ENCODE assay signal across 1 cellular context in the genomic region with DNA sequence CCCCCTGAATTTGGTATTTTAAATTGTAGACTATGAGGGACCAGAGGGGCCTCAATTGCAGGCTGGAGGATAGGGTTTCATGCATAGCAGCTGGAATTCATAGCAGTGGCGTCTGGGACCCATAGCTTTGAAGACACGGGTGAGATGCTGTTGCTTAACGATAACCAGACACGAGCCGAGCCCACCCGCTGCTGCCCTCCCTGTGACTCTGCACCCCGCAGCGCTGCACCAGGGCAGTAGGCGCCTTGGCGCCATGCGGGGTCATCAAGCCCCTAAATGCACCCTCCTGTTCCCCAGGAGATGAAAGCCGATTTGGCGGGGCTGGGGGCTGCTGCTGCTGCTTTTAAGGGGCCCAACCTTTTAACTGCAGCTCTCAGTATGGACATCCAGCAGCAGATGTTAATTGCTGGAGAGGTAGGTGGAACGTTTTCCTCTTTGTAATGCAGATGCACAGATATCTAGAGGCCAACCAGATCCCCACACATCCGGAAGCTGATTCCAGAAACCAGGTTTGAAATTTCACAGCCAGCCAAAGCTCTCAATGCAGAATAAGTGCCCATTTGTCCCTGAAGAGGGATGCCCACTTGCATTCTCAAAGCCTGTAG.
TF ChIP-seq lines count a peak whose summit lies in the region.

No MANE protein-coding gene starts in this region.

TF ChIP-seq in GM23338, 12 proteins besides CTCF, POLR2A, EP300 and RAD21 (continued from another document):
- TF ChIP-seq, protein P1, sequence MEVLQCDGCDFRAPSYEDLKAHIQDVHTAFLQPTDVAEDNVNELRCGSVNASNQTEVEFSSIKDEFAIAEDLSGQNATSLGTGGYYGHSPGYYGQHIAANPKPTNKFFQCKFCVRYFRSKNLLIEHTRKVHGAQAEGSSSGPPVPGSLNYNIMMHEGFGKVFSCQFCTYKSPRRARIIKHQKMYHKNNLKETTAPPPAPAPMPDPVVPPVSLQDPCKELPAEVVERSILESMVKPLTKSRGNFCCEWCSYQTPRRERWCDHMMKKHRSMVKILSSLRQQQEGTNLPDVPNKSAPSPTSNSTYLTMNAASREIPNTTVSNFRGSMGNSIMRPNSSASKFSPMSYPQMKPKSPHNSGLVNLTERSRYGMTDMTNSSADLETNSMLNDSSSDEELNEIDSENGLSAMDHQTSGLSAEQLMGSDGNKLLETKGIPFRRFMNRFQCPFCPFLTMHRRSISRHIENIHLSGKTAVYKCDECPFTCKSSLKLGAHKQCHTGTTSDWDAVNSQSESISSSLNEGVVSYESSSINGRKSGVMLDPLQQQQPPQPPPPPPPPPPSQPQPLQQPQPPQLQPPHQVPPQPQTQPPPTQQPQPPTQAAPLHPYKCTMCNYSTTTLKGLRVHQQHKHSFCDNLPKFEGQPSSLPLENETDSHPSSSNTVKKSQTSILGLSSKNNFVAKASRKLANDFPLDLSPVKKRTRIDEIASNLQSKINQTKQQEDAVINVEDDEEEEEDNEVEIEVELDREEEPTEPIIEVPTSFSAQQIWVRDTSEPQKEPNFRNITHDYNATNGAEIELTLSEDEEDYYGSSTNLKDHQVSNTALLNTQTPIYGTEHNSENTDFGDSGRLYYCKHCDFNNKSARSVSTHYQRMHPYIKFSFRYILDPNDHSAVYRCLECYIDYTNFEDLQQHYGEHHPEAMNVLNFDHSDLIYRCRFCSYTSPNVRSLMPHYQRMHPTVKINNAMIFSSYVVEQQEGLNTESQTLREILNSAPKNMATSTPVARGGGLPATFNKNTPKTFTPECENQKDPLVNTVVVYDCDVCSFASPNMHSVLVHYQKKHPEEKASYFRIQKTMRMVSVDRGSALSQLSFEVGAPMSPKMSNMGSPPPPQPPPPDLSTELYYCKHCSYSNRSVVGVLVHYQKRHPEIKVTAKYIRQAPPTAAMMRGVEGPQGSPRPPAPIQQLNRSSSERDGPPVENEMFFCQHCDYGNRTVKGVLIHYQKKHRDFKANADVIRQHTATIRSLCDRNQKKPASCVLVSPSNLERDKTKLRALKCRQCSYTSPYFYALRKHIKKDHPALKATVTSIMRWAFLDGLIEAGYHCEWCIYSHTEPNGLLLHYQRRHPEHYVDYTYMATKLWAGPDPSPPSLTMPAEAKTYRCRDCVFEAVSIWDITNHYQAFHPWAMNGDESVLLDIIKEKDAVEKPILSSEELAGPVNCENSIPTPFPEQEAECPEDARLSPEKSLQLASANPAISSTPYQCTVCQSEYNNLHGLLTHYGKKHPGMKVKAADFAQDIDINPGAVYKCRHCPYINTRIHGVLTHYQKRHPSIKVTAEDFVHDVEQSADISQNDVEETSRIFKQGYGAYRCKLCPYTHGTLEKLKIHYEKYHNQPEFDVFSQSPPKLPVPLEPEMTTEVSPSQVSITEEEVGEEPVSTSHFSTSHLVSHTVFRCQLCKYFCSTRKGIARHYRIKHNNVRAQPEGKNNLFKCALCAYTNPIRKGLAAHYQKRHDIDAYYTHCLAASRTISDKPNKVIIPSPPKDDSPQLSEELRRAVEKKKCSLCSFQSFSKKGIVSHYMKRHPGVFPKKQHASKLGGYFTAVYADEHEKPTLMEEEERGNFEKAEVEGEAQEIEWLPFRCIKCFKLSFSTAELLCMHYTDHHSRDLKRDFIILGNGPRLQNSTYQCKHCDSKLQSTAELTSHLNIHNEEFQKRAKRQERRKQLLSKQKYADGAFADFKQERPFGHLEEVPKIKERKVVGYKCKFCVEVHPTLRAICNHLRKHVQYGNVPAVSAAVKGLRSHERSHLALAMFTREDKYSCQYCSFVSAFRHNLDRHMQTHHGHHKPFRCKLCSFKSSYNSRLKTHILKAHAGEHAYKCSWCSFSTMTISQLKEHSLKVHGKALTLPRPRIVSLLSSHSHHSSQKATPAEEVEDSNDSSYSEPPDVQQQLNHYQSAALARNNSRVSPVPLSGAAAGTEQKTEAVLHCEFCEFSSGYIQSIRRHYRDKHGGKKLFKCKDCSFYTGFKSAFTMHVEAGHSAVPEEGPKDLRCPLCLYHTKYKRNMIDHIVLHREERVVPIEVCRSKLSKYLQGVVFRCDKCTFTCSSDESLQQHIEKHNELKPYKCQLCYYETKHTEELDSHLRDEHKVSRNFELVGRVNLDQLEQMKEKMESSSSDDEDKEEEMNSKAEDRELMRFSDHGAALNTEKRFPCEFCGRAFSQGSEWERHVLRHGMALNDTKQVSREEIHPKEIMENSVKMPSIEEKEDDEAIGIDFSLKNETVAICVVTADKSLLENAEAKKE (CRISPR knock-in tag; IDR thresholded peaks at IDR 0.05), result peak; percentile 48; the same call in 1 of the 2 replicates
